ENCODE assay signal across 8 cellular contexts in the genomic region with DNA sequence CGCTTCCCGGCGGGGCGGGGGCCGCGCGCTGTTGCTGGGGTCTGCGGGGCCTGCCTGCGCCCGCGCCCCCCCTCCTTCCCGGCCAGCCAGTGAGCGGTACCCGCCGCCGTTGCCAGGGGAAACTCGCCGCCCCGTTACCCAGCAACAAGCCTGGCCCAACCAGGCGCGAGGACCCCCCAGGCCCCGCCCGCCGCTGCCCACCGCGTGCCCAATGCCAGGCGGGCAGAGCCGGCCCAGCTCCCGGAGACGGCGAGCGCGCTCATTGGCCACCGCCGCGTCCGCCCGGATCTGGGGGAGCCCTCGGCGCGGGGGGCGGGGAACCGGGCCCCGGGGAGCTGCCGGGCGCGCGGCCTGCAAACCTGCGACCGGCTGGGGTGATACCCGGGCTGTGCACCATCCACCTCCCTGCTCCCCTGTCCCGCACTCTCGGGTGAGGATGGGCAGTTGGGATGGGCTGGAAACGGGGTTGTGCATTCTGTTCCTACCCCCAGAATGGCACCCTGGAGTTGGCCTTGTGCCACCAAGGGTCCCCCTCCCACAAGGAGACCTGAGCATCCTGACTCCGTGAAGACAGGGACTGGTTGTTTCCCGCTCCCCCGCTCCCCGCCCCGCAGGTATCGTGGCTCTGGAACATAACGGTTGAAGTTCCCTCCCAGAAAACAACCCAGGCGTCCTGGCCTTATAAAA. TPM values are rescaled to one million over a fixed set of nuclear protein-coding genes. Genes with fewer than 3 reads are reported as not detected.
A peak's percentile ranks its signal among the peaks of the same experiment; 100 is the strongest.
DNase-seq lines count a peak whose midpoint lies in the region; ATAC-seq, FAIRE-seq and TF ChIP-seq lines count a peak whose summit lies in the region.

No MANE protein-coding gene starts in this region.

- H2AFZ ChIP-seq in mammary epithelial cell (ENCODE audit: low read depth, low read length) (peak overlapping the region; percentile 17), keratinocyte (ENCODE audit: control insufficient read depth, low read length) (no peak overlapping the region)

- CTCF ChIA-PET in mammary epithelial cell (lab: Charles Lee; ENCODE audit: low non-redundant PET) = no interaction called here

- H3K36me3 ChIP-seq in mammary epithelial cell (ENCODE audit: insufficient read depth, low read length) (no peaks in the 10 kb centered on the region), keratinocyte (ENCODE audit: control insufficient read depth in 2 of 2, extremely low read depth in 1 of 2, insufficient read depth in 2 of 2, low read length in 2 of 2) (peaks cover 0 to 10% of the 10 kb centered on the region in 2 experiments)

- TF ChIP-seq CTCF in mammary epithelial cell (conservative IDR thresholded peaks at IDR 0.05 in 1 of 2, IDR thresholded peaks at IDR 0.05 in 1 of 2; ENCODE audit: extremely low read depth in 1 of 2, insufficient read depth in 1 of 2, low read depth in 1 of 2, low read length in 2 of 2) (no peak), keratinocyte (optimal IDR thresholded peaks at IDR 0.05 in 1 of 3, IDR thresholded peaks at IDR 0.05 in 1 of 3, conservative IDR thresholded peaks at IDR 0.05 in 1 of 3; ENCODE audit: extremely low read depth in 1 of 3, insufficient read depth in 2 of 3, low read length in 3 of 3) (no peak)

- H3K4me3 ChIP-seq in mammary epithelial cell (replicated peaks in 1 of 3; ENCODE audit: insufficient read depth in 1 of 3, low read depth in 2 of 3, low read length in 3 of 3) = no peak overlapping the region
- H3K4me3 ChIP-seq in keratinocyte (ENCODE audit: control insufficient read depth in 2 of 3, extremely low read depth in 1 of 3, insufficient read depth in 2 of 3, low read depth in 1 of 3, low read length in 3 of 3) = peak overlapping the region in 1 of 3 experiments; percentile 7

- dilution Hi-C loops in mammary epithelial cell (cut with HindIII; ENCODE audit: low sequenced_read_pairs) = no loop called here
- dilution Hi-C loops in keratinocyte (cut with MboI; ENCODE audit: extremely low pct_ligation_motif_present, low sequenced_read_pairs) = no loop called here

- no peaks in the 10 kb centered on the region for H3K79me2 ChIP-seq in mammary epithelial cell (ENCODE audit: insufficient read depth, low read length)
- H3K79me2 ChIP-seq in keratinocyte (ENCODE audit: control insufficient read depth, insufficient read depth, low read length) = no peaks in the 10 kb centered on the region

- H4K20me1 ChIP-seq in mammary epithelial cell (ENCODE audit: insufficient read depth, low read length) = no peaks in the 10 kb centered on the region
- H4K20me1 ChIP-seq in keratinocyte (ENCODE audit: control insufficient read depth, extremely low read depth, insufficient read depth, low read length) = no peaks in the 10 kb centered on the region

- H3K27me3 ChIP-seq in mammary epithelial cell (ENCODE audit: insufficient read depth, low read length) (no peaks in the 10 kb centered on the region), keratinocyte (ENCODE audit: control insufficient read depth, extremely low read depth, insufficient read depth, low read length) (no peaks in the 10 kb centered on the region)

- no peak for ATAC-seq in HG02623 (IDR thresholded peaks at IDR 0.05; ENCODE audit: unreplicated experiment)

- no peak overlapping the region for H3K27ac ChIP-seq in mammary epithelial cell (ENCODE audit: insufficient read depth, low read depth, low read length)
- no peak overlapping the region for H3K27ac ChIP-seq in keratinocyte (ENCODE audit: control insufficient read depth, insufficient read depth, low read length)

- intact Hi-C loops in mammary epithelial cell (cut with micrococcal nuclease) = loop anchor here (5.0 kb wide), 1 partner anchor 162 kb away; no protein-coding TSS in a partner anchor

- peak; percentile 49 for DNase-seq in stimulated activated CD4-positive, alpha-beta T cell treated with anti-CD3 and anti-CD28 coated beads, Interleukin-12 subunit alpha, Interleukin-12 subunit beta, amount 100 ng/mL, for 4 hours
- no peak for DNase-seq in stimulated activated CD4-positive, alpha-beta T cell treated with anti-CD3 and anti-CD28 coated beads, Interleukin-2, amount 100 ng/mL, for 48 hours
- DNase-seq in T follicular helper cell (ENCODE audit: low read depth) (peak; percentile 53), mammary epithelial cell (peak; percentile 25), keratinocyte (ENCODE audit: low read depth, low spot score) (no peak), NCI-H187 treated with DMSO at 0.1 percent for 48 hours (lab: John Stamatoyannopoulos, UW) (no peak)
- peak; percentile 59 for DNase-seq in stimulated activated naive CD4-positive, alpha-beta T cell treated with Interleukin-2 at 50 U/mL for 16 hours (lab: John Stamatoyannopoulos, UW)

- no peak for FAIRE-seq in keratinocyte (lab: Jason Lieb, UNC)

- 10% methylated on average over 14 of the region's 62 CpGs for WGBS in mammary epithelial cell (ENCODE audit: low coverage, missing lambda C conversion rate)

- H3K4me2 ChIP-seq in mammary epithelial cell (ENCODE audit: insufficient read depth, low read depth, low read length) (peak overlapping the region; percentile 60), keratinocyte (ENCODE audit: control insufficient read depth, extremely low read depth, insufficient read depth, low read depth, low read length) (peak overlapping the region; percentile 45)

- H3K9me1 ChIP-seq in keratinocyte (ENCODE audit: control insufficient read depth, extremely low read depth, insufficient read depth, low read length) = peaks cover 2% of the 10 kb centered on the region

- peaks cover 26% of the 10 kb centered on the region for H3K4me1 ChIP-seq in mammary epithelial cell (ENCODE audit: insufficient read depth, low read length)
- peaks cover 34% of the 10 kb centered on the region for H3K4me1 ChIP-seq in keratinocyte (ENCODE audit: control insufficient read depth, extremely low read depth, insufficient read depth, low read length)

- H3K9ac ChIP-seq in mammary epithelial cell (ENCODE audit: insufficient read depth, low read length) (no peak overlapping the region), keratinocyte (ENCODE audit: control insufficient read depth, extremely low read depth, insufficient read depth, low read length) (no peak overlapping the region)

- H3K9me3 ChIP-seq in mammary epithelial cell (replicated peaks; ENCODE audit: insufficient read depth, low read length) (no peaks in the 10 kb centered on the region), keratinocyte (ENCODE audit: control insufficient read depth, low read depth, low read length) (no peaks in the 10 kb centered on the region)

- in situ Hi-C loops in mammary epithelial cell (cut with MboI; ENCODE audit: low sequenced_read_pairs in 2 of 2) = loop anchor here (5.0 to 10.0 kb wide), 2 partner anchors 85 to 107 kb away; a partner anchor contains a TSS

- no TSS peak for BruUV-seq in mammary epithelial cell (replicated peaks; lab: Mats Ljungman, UMichigan)

RNA-seq across cellular contexts. Expression of a gene that starts 8.8 kb away (rescaled TPM):
- 1 to 10 TPM; 7.0 to 8.1 TPM for total RNA-seq in mammary epithelial cell
- polyA plus RNA-seq in mammary epithelial cell (1.4 TPM), keratinocyte (0.60 to 1.1 TPM (median 0.89 TPM) in 3 replicates)
- polyA minus RNA-seq in mammary epithelial cell (1.2 TPM), keratinocyte (0.23 to 1.1 TPM (median 0.67 TPM) in 3 replicates)
- polyA plus RNA-seq in keratinocyte (2011; ENCODE audit: low read depth) = 3.1 TPM
- polyA plus RNA-seq in keratinocyte (2011; cell fraction: cytosol; rRNA removed) = 0.38 and 1.1 TPM in 2 replicates
- polyA plus RNA-seq in keratinocyte (2011; cell fraction: nucleus; rRNA removed) = 1.1 and 1.8 TPM in 2 replicates
- polyA plus RNA-seq in keratinocyte (2012; ENCODE audit: low replicate concordance) = 1.6 and 5.3 TPM in 2 replicates
- 2.1 TPM for polyA minus RNA-seq in keratinocyte (2011; cell fraction: cytosol; rRNA and poly(A)+ RNA removed)
- 0.39 and 1.5 TPM in 2 replicates for polyA minus RNA-seq in keratinocyte (2011; cell fraction: nucleus; rRNA and poly(A)+ RNA removed)

RNA-seq across cellular contexts. Expression of a gene that starts 16.6 kb away (rescaled TPM):
- total RNA-seq in mammary epithelial cell = 10 to 100 TPM in 1 of 2 donors, 1 to 10 TPM in 1; 4.7 to 29.6 TPM
- 3.2 TPM for polyA plus RNA-seq in mammary epithelial cell
- 9.1 TPM for polyA minus RNA-seq in mammary epithelial cell
- polyA plus RNA-seq in keratinocyte = 2.2 to 3.8 TPM (median 2.8 TPM) in 3 replicates
- 9.6 TPM for polyA plus RNA-seq in keratinocyte (2011; ENCODE audit: low read depth)
- polyA plus RNA-seq in keratinocyte (2011; cell fraction: cytosol; rRNA removed) = 1.2 and 3.6 TPM in 2 replicates
- polyA plus RNA-seq in keratinocyte (2011; cell fraction: nucleus; rRNA removed) = 7.6 and 10.5 TPM in 2 replicates
- polyA plus RNA-seq in keratinocyte (2012; ENCODE audit: low replicate concordance) = 10.6 and 13.2 TPM in 2 replicates
- 0.70 to 1.9 TPM (median 1.1 TPM) in 3 replicates for polyA minus RNA-seq in keratinocyte
- 1.9 TPM for polyA minus RNA-seq in keratinocyte (2011; cell fraction: cytosol; rRNA and poly(A)+ RNA removed)
- 1.9 and 3.7 TPM in 2 replicates for polyA minus RNA-seq in keratinocyte (2011; cell fraction: nucleus; rRNA and poly(A)+ RNA removed)

RNA-seq across cellular contexts. Expression of a gene that starts 34.9 kb away (rescaled TPM):
- 10 to 100 TPM in 1 of 2 donors, 1 to 10 TPM in 1; 2.0 to 10.9 TPM for total RNA-seq in mammary epithelial cell
- polyA plus RNA-seq in mammary epithelial cell = 0.65 TPM
- polyA minus RNA-seq in mammary epithelial cell = not detected
- polyA plus RNA-seq in keratinocyte = 0.35 to 0.68 TPM (median 0.50 TPM) in 3 replicates
- polyA plus RNA-seq in keratinocyte (2011; ENCODE audit: low read depth) = 0.64 TPM
- 0.18 and 0.81 TPM in 2 replicates for polyA plus RNA-seq in keratinocyte (2011; cell fraction: cytosol; rRNA removed)
- polyA plus RNA-seq in keratinocyte (2011; cell fraction: nucleus; rRNA removed) = 1.8 and 3.2 TPM in 2 replicates
- 3.8 and 4.7 TPM in 2 replicates for polyA plus RNA-seq in keratinocyte (2012; ENCODE audit: low replicate concordance)
- polyA minus RNA-seq in keratinocyte = 1.8 TPM in 1 of 3 replicates, not detected in the others
- not detected for polyA minus RNA-seq in keratinocyte (2011; cell fraction: cytosol; rRNA and poly(A)+ RNA removed)
- 2.0 TPM in 1 of 2 replicates, not detected in the other for polyA minus RNA-seq in keratinocyte (2011; cell fraction: nucleus; rRNA and poly(A)+ RNA removed)

Comparison
In these comparisons a context has a peak if more than half of its experiments do, and no peak if none do; other contexts are left out.
1. DNase-seq: peak in stimulated activated CD4-positive, alpha-beta T cell treated with anti-CD3 and anti-CD28 coated beads, Interleukin-12 subunit alpha, Interleukin-12 subunit beta, amount 100 ng/mL, for 4 hours (single experiment), T follicular helper cell (single experiment), mammary epithelial cell (single experiment) and stimulated activated naive CD4-positive, alpha-beta T cell treated with Interleukin-2 at 50 U/mL for 16 hours (single experiment); none in stimulated activated CD4-positive, alpha-beta T cell treated with anti-CD3 and anti-CD28 coated beads, Interleukin-2, amount 100 ng/mL, for 48 hours (0 of 2), keratinocyte (single experiment) and NCI-H187 treated with DMSO at 0.1 percent for 48 hours (single experiment).